Comparison of ENCODE assay signal across 8 cellular contexts in the genomic region with DNA sequence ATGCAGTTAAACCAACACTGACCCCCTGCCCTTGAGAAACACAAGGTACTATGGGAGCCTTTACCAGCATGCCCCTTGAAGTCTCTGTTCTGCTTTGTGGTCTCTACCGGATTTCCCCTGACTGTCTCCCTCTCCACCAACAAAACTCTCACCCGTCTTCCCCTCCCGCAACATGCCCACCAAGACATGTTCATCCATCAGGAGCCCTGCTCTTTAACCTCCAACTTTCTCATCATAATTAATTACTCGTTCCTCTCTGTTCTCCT. TPM values are rescaled to one million over a fixed set of nuclear protein-coding genes. Genes with fewer than 3 reads are reported as not detected.
DNase-seq lines count a peak whose midpoint lies in the region; ATAC-seq and TF ChIP-seq lines count a peak whose summit lies in the region.

No MANE protein-coding gene starts in this region.

- DNase-seq in T follicular helper cell (ENCODE audit: low read depth) (peak; percentile 29), endodermal cell (no peak), nephron progenitor cell (no peak), NCI-H1417 treated with DMSO at 0.1 percent for 48 hours (lab: John Stamatoyannopoulos, UW) (no peak)

- ATAC-seq in GM18505 (IDR thresholded peaks at IDR 0.05; ENCODE audit: unreplicated experiment) (peak; percentile 49), HG03025 (IDR thresholded peaks at IDR 0.05; ENCODE audit: low FRiP score, unreplicated experiment) (peak; percentile 32), HG02763 (IDR thresholded peaks at IDR 0.05; ENCODE audit: unreplicated experiment) (no peak)

- H3K4me1 ChIP-seq in endodermal cell (ENCODE audit: control insufficient read depth, insufficient read depth, low read length) = no peaks in the 10 kb centered on the region

- peak overlapping the region; percentile 100 for H3K27ac Mint-ChIP-seq in endodermal cell
- H3K27ac Mint-ChIP-seq in nephron progenitor cell = peak overlapping the region; percentile 100

- H3K27me3 Mint-ChIP-seq in endodermal cell (ENCODE audit: insufficient read depth) (peaks cover 12% of the 10 kb centered on the region), nephron progenitor cell (ENCODE audit: low read depth, poor library complexity) (peaks cover 22% of the 10 kb centered on the region)

- peak overlapping the region; percentile 97 for H3K4me3 ChIP-seq in endodermal cell (ENCODE audit: low read length)

- no peak for TF ChIP-seq POLR2A in GM18505 (IDR thresholded peaks at IDR 0.05; ENCODE audit: borderline replicate concordance, extremely low read depth, insufficient read depth, insufficient read length)

- H3K27me3 ChIP-seq in endodermal cell (ENCODE audit: control insufficient read depth, insufficient read depth, low read length, poor library complexity, severe bottlenecking) = peaks cover under 1% of the 10 kb centered on the region

- H3K9ac ChIP-seq in endodermal cell (ENCODE audit: extremely low read depth, low read length, poor library complexity, severe bottlenecking) = peak overlapping the region; percentile 90

- H3K27ac ChIP-seq in 22Rv1 (peak overlapping the region; percentile 78), endodermal cell (ENCODE audit: low read depth, low read length) (peak overlapping the region; percentile 80)

- peaks cover 36% of the 10 kb centered on the region for H3K9me3 Mint-ChIP-seq in endodermal cell
- peaks cover 10% of the 10 kb centered on the region for H3K9me3 Mint-ChIP-seq in nephron progenitor cell

- 24 to 33% methylated on average over 2 to 4 of the region's 4 CpGs for WGBS in endodermal cell (ENCODE audit: insufficient coverage in 1 of 2, insufficient read length in 1 of 2), 2 experiments

- peaks cover 39% of the 10 kb centered on the region for H3K36me3 Mint-ChIP-seq in endodermal cell (ENCODE audit: low read depth)
- H3K36me3 Mint-ChIP-seq in nephron progenitor cell (ENCODE audit: low read depth) = peaks cover 11% of the 10 kb centered on the region

- peak overlapping the region; percentile 96 for H3K4me3 Mint-ChIP-seq in endodermal cell
- H3K4me3 Mint-ChIP-seq in nephron progenitor cell = peak overlapping the region; percentile 93

- H3K4me1 Mint-ChIP-seq in endodermal cell (peaks cover 4% of the 10 kb centered on the region), nephron progenitor cell (peaks cover 23% of the 10 kb centered on the region)

- TF ChIP-seq CTCF in 22Rv1 (IDR thresholded peaks at IDR 0.05) (no peak), endodermal cell (conservative IDR thresholded peaks at IDR 0.05) (no peak), nephron progenitor cell (IDR thresholded peaks at IDR 0.05) (no peak)

- H3K9me3 ChIP-seq in endodermal cell (ENCODE audit: control insufficient read depth, low read length) = peaks cover 14% of the 10 kb centered on the region

- peaks cover 15% of the 10 kb centered on the region for H3K36me3 ChIP-seq in endodermal cell (ENCODE audit: control insufficient read depth, insufficient read depth, low read length)

RNA-seq across cellular contexts. Expression of gene ZNF165, which starts 1.1 kb away (rescaled TPM):
- total RNA-seq in endodermal cell = 1 to 10 TPM; 5.7 to 7.1 TPM
- 1.7 TPM for polyA plus RNA-seq in endodermal cell (2013, experiment 1 of 2)
- 1.7 TPM for polyA plus RNA-seq in endodermal cell (2013, experiment 2 of 2)

RNA-seq across cellular contexts. Expression of gene ZSCAN16, which starts 43.0 kb away (rescaled TPM):
- total RNA-seq in endodermal cell = 1 to 10 TPM; 6.0 to 7.4 TPM
- polyA plus RNA-seq in endodermal cell (2013, experiment 1 of 2) = 6.1 TPM
- polyA plus RNA-seq in endodermal cell (2013, experiment 2 of 2) = 5.2 TPM
